9 cellular contexts compared by ENCODE assay signal in genomic region chr6:142844065-142844755, GRCh38.
A peak's percentile ranks its signal among the peaks of the same experiment; 100 is the strongest.
DNase-seq lines count a peak whose midpoint lies in the region; ATAC-seq, FAIRE-seq and TF ChIP-seq lines count a peak whose summit lies in the region.
"Had no signal": no experiment of that assay in that cellular context is flagged by ENCODE, and none has a peak within 500 bp of the region (broad histone marks: within the 10 kb centered on the region; RNA-seq: fewer than 3 reads in every experiment).

No MANE protein-coding gene starts in this region.

- H3K4me1 Mint-ChIP-seq in CD14-positive monocyte = peaks cover 44% of the 10 kb centered on the region

- H3K36me3 ChIP-seq in lower lobe of right lung (no peaks in the 10 kb centered on the region), SJCRH30 (no peaks in the 10 kb centered on the region)

- no peak for ATAC-seq in lower lobe of right lung
- ATAC-seq in GM19324 (IDR thresholded peaks at IDR 0.05; ENCODE audit: low FRiP score, unreplicated experiment) = no peak

- intact Hi-C loops in CD14-positive monocyte (cut with micrococcal nuclease) (no loop called here), lower lobe of right lung (cut with DNase I) (no loop called here)

- H3K9me3 Mint-ChIP-seq in CD14-positive monocyte = no peaks in the 10 kb centered on the region

- H3K4me3 Mint-ChIP-seq in CD14-positive monocyte = peak overlapping the region; percentile 54 to 83

- no peaks in the 10 kb centered on the region for H3K27me3 Mint-ChIP-seq in CD14-positive monocyte (ENCODE audit: low read depth in 3 of 3)

- H3K27ac Mint-ChIP-seq in CD14-positive monocyte = peak overlapping the region in 1 of 7 donors; percentile 76

- H3K9me3 ChIP-seq in lower lobe of right lung (no peaks in the 10 kb centered on the region), SJCRH30 (replicated peaks) (no peaks in the 10 kb centered on the region)

- DNase-seq in CD14-positive monocyte (ENCODE audit: low spot score) (no peak), GM19239 (ENCODE audit: insufficient read length, low spot score) (no peak), lower lobe of right lung (no peak), SJCRH30 (no peak), NCI-H2227 (lab: John Stamatoyannopoulos, UW; ENCODE audit: unreplicated experiment) (no peak)
- no peak for DNase-seq in activated CD8-positive, alpha-beta memory T cell treated with anti-CD3 and anti-CD28 coated beads, Interleukin-2, amount 50 U/mL, for 48 hours
- DNase-seq: NCI-H2171 had no signal

- H3K4me3 ChIP-seq in lower lobe of right lung (peak overlapping the region; percentile 28), SJCRH30 (no peak overlapping the region)

- H3K4me1 ChIP-seq in lower lobe of right lung = peaks cover 63% of the 10 kb centered on the region
- H3K4me1 ChIP-seq in SJCRH30 = peaks cover 22% of the 10 kb centered on the region

- H3K27ac ChIP-seq in VCaP (peak overlapping the region; percentile 90), lower lobe of right lung (peak overlapping the region; percentile 73), SJCRH30 (no peak overlapping the region)

- no peak for TF ChIP-seq CTCF in CD14-positive monocyte (IDR thresholded peaks at IDR 0.05)
- no peak for TF ChIP-seq CTCF in VCaP (conservative IDR thresholded peaks at IDR 0.05)
- TF ChIP-seq CTCF in lower lobe of right lung (IDR thresholded peaks at IDR 0.05) = no peak

- no peaks in the 10 kb centered on the region for H3K36me3 Mint-ChIP-seq in CD14-positive monocyte

- peak; percentile 94 for FAIRE-seq in GM19239 (lab: Jason Lieb, UNC)

- H3K27me3 ChIP-seq in lower lobe of right lung (ENCODE audit: low read depth) (no peaks in the 10 kb centered on the region), SJCRH30 (no peaks in the 10 kb centered on the region)
